In the genomic region with DNA sequence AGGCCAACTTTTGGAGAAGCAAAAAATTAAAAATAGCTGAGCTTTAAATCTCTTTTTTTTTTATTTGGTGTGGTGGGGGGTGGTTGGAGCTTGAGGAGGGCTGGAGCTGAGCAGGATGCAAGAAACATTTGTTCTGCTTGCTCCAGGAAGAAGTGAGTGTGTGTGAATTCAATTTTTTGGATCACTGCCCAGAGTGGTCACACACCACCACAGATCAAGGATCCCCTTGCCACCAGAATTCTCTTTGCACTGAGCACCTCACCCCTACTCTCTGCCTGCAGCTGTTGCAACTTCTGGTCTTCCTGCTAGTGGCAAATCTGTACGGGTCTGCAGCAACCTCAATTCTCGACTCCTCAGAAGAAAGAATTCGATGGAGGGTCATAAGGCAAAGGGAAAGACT, we compare ENCODE assay signal across 22 cellular contexts. TPM values are rescaled to one million over a fixed set of nuclear protein-coding genes. Genes with fewer than 3 reads are reported as not detected.
"Had no signal": no experiment of that assay in that cellular context is flagged by ENCODE, and none has a peak within 500 bp of the region (broad histone marks: within the 10 kb centered on the region; RNA-seq: fewer than 3 reads in every experiment).

No MANE protein-coding gene starts in this region.

- H3K4me3 ChIP-seq: esophagus squamous epithelium, prostate gland, right lobe of liver, suprapubic skin, upper lobe of left lung had no signal

- H3K9me3 ChIP-seq: prostate gland, suprapubic skin had no signal

- ATAC-seq: right lobe of liver had no signal

- H3K4me1 ChIP-seq: esophagus squamous epithelium, prostate gland, right lobe of liver, suprapubic skin, upper lobe of left lung had no signal

- DNase-seq: activated B cell treated with CpG ODN at 0.5 μM for 24 hours; activated CD4-positive, alpha-beta T cell treated with anti-CD3 and anti-CD28 coated beads, Interleukin-2, amount 10 ng/mL, durations not matched to agents 7 days and 5 days; activated CD8-positive, alpha-beta memory T cell treated with anti-CD3 and anti-CD28 coated beads for 24 hours; activated gamma-delta T cell treated with Interleukin-2 at 50 U/mL for 16 hours; amniotic stem cell; brain microvascular endothelial cell; cortex of kidney; effector CD8-positive, alpha-beta T cell; esophagus squamous epithelium; glutamatergic neuron; mesendoderm; nephron progenitor cell; occipital lobe; right lobe of liver; upper lobe of left lung had no signal

- H3K27me3 ChIP-seq: brain microvascular endothelial cell, esophagus squamous epithelium, right lobe of liver, suprapubic skin, upper lobe of left lung had no signal

- H3K27ac ChIP-seq: brain microvascular endothelial cell, esophagus squamous epithelium, prostate gland, right lobe of liver, suprapubic skin, upper lobe of left lung had no signal

- H3K36me3 ChIP-seq: brain microvascular endothelial cell, esophagus squamous epithelium, prostate gland, right lobe of liver, suprapubic skin, upper lobe of left lung had no signal

RNA-seq across cellular contexts. Expression of a gene that starts 19.9 kb away (rescaled TPM):
- total RNA-seq: activated B cell treated with CpG ODN at 0.5 μM for 24 hours; activated CD4-positive, alpha-beta T cell treated with anti-CD3 and anti-CD28 coated beads, Interleukin-2, amount 10 ng/mL, durations not matched to agents 7 days and 5 days; endothelial cell of umbilical vein; kidney epithelial cell; T-helper 2 cell treated with Interferon-gamma antibody and Interleukin-4, amounts not matched to agents 100 ng/mL and 5 ng/mL, for 36 hours had no signal
- polyA plus RNA-seq: endothelial cell of umbilical vein had no signal

RNA-seq across cellular contexts. Expression of a gene that starts 46.0 kb away (rescaled TPM):
- total RNA-seq: activated B cell treated with CpG ODN at 0.5 μM for 24 hours; activated CD4-positive, alpha-beta T cell treated with anti-CD3 and anti-CD28 coated beads, Interleukin-2, amount 10 ng/mL, durations not matched to agents 7 days and 5 days; endothelial cell of umbilical vein; esophagus squamous epithelium; fibroblast of villous mesenchyme; kidney epithelial cell; lower leg skin; occipital lobe; suprapubic skin; T-helper 2 cell treated with Interferon-gamma antibody and Interleukin-4, amounts not matched to agents 100 ng/mL and 5 ng/mL, for 36 hours; upper lobe of left lung had no signal
- polyA plus RNA-seq: endothelial cell of umbilical vein had no signal
